10 cellular contexts compared by ENCODE assay signal in genomic region chr7:39464350-39465054, GRCh38.
DNase-seq lines count a peak whose midpoint lies in the region; ATAC-seq and TF ChIP-seq lines count a peak whose summit lies in the region.
"Had no signal": no experiment of that assay in that cellular context is flagged by ENCODE, and none has a peak within 500 bp of the region (broad histone marks: within the 10 kb centered on the region; RNA-seq: fewer than 3 reads in every experiment).

No MANE protein-coding gene starts in this region.

- no peaks in the 10 kb centered on the region for H3K9me3 Mint-ChIP-seq in T-helper 2 cell treated with Interferon-gamma antibody and Interleukin-4, amounts not matched to agents 5 μg/mL and 100 μg/mL, for 36 hours
- no peaks in the 10 kb centered on the region for H3K9me3 Mint-ChIP-seq in endodermal cell
- H3K9me3 Mint-ChIP-seq in stimulated activated memory B cell treated with anti-CD40 and anti-IgM and Interleukin-4, amounts not matched to agents 10 μg/mL and 1 μg/mL and 100 μg/mL, for 72 hours: no peaks in the 10 kb centered on the region

- no peaks in the 10 kb centered on the region for H3K27me3 ChIP-seq in endodermal cell (ENCODE audit: control insufficient read depth, insufficient read depth, low read length, poor library complexity, severe bottlenecking)

- no peak overlapping the region for H3K9ac ChIP-seq in endodermal cell (ENCODE audit: extremely low read depth, low read length, poor library complexity, severe bottlenecking)

- ATAC-seq in HG03159 (IDR thresholded peaks at IDR 0.05; ENCODE audit: unreplicated experiment): peak; percentile 10
- no peak for ATAC-seq in stimulated activated memory B cell treated with anti-CD40 and anti-IgM and Interleukin-4, amounts not matched to agents 10 μg/mL and 1 μg/mL and 100 μg/mL, for 72 hours
- no peak for ATAC-seq in HG03039 (IDR thresholded peaks at IDR 0.05; ENCODE audit: unreplicated experiment)

- WGBS in endodermal cell (ENCODE audit: insufficient coverage in 1 of 2, insufficient read length in 1 of 2), 2 experiments: 87 to 90% methylated on average over 8 to 15 of the region's 16 CpGs

- DNase-seq in T-helper 2 cell treated with Interferon-gamma antibody and Interleukin-4, amounts not matched to agents 5 μg/mL and 100 μg/mL, for 36 hours (ENCODE audit: low spot score): no peak
- DNase-seq in T-helper 2 cell (no peak), endodermal cell (no peak), anterior cingulate cortex (lab: John Stamatoyannopoulos, UW) (no peak)
- no peak for DNase-seq in activated CD4-positive, alpha-beta T cell treated with anti-CD3 and anti-CD28 coated beads, Interleukin-2, amount 50 U/mL, for 48 hours

- H3K36me3 Mint-ChIP-seq in T-helper 2 cell treated with Interferon-gamma antibody and Interleukin-4, amounts not matched to agents 5 μg/mL and 100 μg/mL, for 36 hours (ENCODE audit: low read depth): no peaks in the 10 kb centered on the region
- H3K36me3 Mint-ChIP-seq in endodermal cell (ENCODE audit: low read depth): no peaks in the 10 kb centered on the region
- no peaks in the 10 kb centered on the region for H3K36me3 Mint-ChIP-seq in stimulated activated memory B cell treated with anti-CD40 and anti-IgM and Interleukin-4, amounts not matched to agents 10 μg/mL and 1 μg/mL and 100 μg/mL, for 72 hours

- H3K27ac Mint-ChIP-seq in T-helper 2 cell treated with Interferon-gamma antibody and Interleukin-4, amounts not matched to agents 5 μg/mL and 100 μg/mL, for 36 hours: no peak overlapping the region
- H3K27ac Mint-ChIP-seq in endodermal cell: peak overlapping the region; percentile 80
- peak overlapping the region; percentile 40 for H3K27ac Mint-ChIP-seq in stimulated activated memory B cell treated with anti-CD40 and anti-IgM and Interleukin-4, amounts not matched to agents 10 μg/mL and 1 μg/mL and 100 μg/mL, for 72 hours

- no peak for TF ChIP-seq CTCF in endodermal cell (conservative IDR thresholded peaks at IDR 0.05)

- H3K4me1 Mint-ChIP-seq in T-helper 2 cell treated with Interferon-gamma antibody and Interleukin-4, amounts not matched to agents 5 μg/mL and 100 μg/mL, for 36 hours (ENCODE audit: low read depth): peaks cover 2% of the 10 kb centered on the region
- peaks cover 14% of the 10 kb centered on the region for H3K4me1 Mint-ChIP-seq in endodermal cell
- peaks cover 6% of the 10 kb centered on the region for H3K4me1 Mint-ChIP-seq in stimulated activated memory B cell treated with anti-CD40 and anti-IgM and Interleukin-4, amounts not matched to agents 10 μg/mL and 1 μg/mL and 100 μg/mL, for 72 hours

- H3K4me3 ChIP-seq in endodermal cell (ENCODE audit: low read length): no peak overlapping the region

- H3K4me1 ChIP-seq in endodermal cell (ENCODE audit: control insufficient read depth, insufficient read depth, low read length): peaks cover 13% of the 10 kb centered on the region

- H3K9me3 ChIP-seq in endodermal cell (ENCODE audit: control insufficient read depth, low read length): no peaks in the 10 kb centered on the region
- H3K9me3 ChIP-seq: neutrophil had no signal

- peak overlapping the region; percentile 43 for H3K4me3 Mint-ChIP-seq in T-helper 2 cell treated with Interferon-gamma antibody and Interleukin-4, amounts not matched to agents 5 μg/mL and 100 μg/mL, for 36 hours
- H3K4me3 Mint-ChIP-seq in endodermal cell: no peak overlapping the region
- no peak overlapping the region for H3K4me3 Mint-ChIP-seq in stimulated activated memory B cell treated with anti-CD40 and anti-IgM and Interleukin-4, amounts not matched to agents 10 μg/mL and 1 μg/mL and 100 μg/mL, for 72 hours

- no peak overlapping the region for H3K27ac ChIP-seq in endodermal cell (ENCODE audit: low read depth, low read length)
- H3K27ac ChIP-seq: 22Rv1, neutrophil had no signal

- H3K36me3 ChIP-seq in endodermal cell (ENCODE audit: control insufficient read depth, insufficient read depth, low read length): no peaks in the 10 kb centered on the region
- H3K36me3 ChIP-seq: neutrophil had no signal

- peaks cover 28% of the 10 kb centered on the region for H3K27me3 Mint-ChIP-seq in T-helper 2 cell treated with Interferon-gamma antibody and Interleukin-4, amounts not matched to agents 5 μg/mL and 100 μg/mL, for 36 hours (ENCODE audit: low read depth)
- H3K27me3 Mint-ChIP-seq in endodermal cell (ENCODE audit: insufficient read depth): no peaks in the 10 kb centered on the region
- H3K27me3 Mint-ChIP-seq in stimulated activated memory B cell treated with anti-CD40 and anti-IgM and Interleukin-4, amounts not matched to agents 10 μg/mL and 1 μg/mL and 100 μg/mL, for 72 hours: peaks cover 38% of the 10 kb centered on the region
